In the genomic region with DNA sequence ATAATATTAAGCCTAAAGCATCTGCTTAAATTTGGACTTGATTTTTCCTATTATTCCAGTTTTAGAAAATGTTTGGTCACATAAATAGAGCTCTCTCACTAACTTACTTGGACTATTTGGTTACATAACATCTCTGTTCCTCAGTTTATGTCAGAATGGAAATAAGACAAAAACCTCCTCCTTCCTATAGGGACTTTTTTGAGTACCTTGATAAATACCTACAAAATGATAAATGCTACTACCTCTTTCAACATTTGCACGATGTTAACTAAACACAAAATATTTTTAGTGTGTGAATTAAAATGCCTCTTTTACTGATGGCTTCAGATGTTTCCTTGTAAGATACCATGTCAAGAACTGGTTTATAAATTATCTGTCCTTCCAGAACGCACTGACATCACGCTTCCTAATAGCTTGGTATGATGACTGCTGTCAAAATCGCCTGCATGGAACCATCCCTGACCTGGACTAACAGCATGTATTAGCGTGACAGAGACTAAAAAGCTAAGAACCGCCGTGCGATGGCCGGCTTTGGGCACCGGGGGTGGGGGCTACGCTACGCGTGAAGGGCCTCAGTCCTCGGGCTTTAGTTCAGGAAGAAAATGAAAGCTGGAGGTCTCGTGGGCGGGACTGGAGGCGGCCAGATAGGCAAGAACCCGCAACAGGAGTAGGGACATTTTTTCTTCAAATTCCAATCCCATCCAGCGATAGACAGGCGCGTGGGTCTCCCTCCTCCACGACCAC, we compare ENCODE assay signal across 8 cellular contexts.
A peak's percentile ranks its signal among the peaks of the same experiment; 100 is the strongest.
DNase-seq lines count a peak whose midpoint lies in the region; ATAC-seq, FAIRE-seq and TF ChIP-seq lines count a peak whose summit lies in the region.

No MANE protein-coding gene starts in this region.

- no peaks in the 10 kb centered on the region for H3K27me3 ChIP-seq in body of pancreas

- H3K27me3 Mint-ChIP-seq in T-helper 2 cell treated with Interferon-gamma antibody and Interleukin-4, amounts not matched to agents 5 μg/mL and 100 μg/mL, for 36 hours (ENCODE audit: low read depth) = peaks cover 71% of the 10 kb centered on the region

- no peak overlapping the region for H3K27ac Mint-ChIP-seq in T-helper 2 cell treated with Interferon-gamma antibody and Interleukin-4, amounts not matched to agents 5 μg/mL and 100 μg/mL, for 36 hours

- H3K4me3 ChIP-seq in body of pancreas = peak overlapping the region; percentile 46 to 81
- H3K4me3 ChIP-seq in kidney (ENCODE audit: low read length in 2 of 2) = peak overlapping the region; percentile 72 to 74

- no peaks in the 10 kb centered on the region for H3K9me3 Mint-ChIP-seq in T-helper 2 cell treated with Interferon-gamma antibody and Interleukin-4, amounts not matched to agents 5 μg/mL and 100 μg/mL, for 36 hours

- TF ChIP-seq CTCF in body of pancreas (IDR thresholded peaks at IDR 0.05) (no peak), kidney (IDR thresholded peaks at IDR 0.05; ENCODE audit: borderline replicate concordance, extremely low read depth, insufficient read depth) (no peak)

- peak overlapping the region; percentile 81 for H3K4me3 Mint-ChIP-seq in T-helper 2 cell treated with Interferon-gamma antibody and Interleukin-4, amounts not matched to agents 5 μg/mL and 100 μg/mL, for 36 hours

- H3K27ac ChIP-seq in body of pancreas (peak overlapping the region in 2 of 4 donors; percentile 11 to 12), kidney (ENCODE audit: low read depth in 2 of 2, low read length in 2 of 2) (no peak overlapping the region)

- no peak for TF ChIP-seq POLR2A in body of pancreas (IDR thresholded peaks at IDR 0.05)

- no peak for FAIRE-seq in kidney (lab: Jason Lieb, UNC)

- intact Hi-C loops in body of pancreas (cut with DNase I) = no loop called here
- intact Hi-C loops in kidney (cut with DNase I) = no loop called here

- no peak for DNase-seq in T-helper 2 cell treated with Interferon-gamma antibody and Interleukin-4, amounts not matched to agents 5 μg/mL and 100 μg/mL, for 36 hours (ENCODE audit: low spot score)
- DNase-seq in T-helper 2 cell = no peak
- peak; percentile 25 for DNase-seq in NCI-H1092 (lab: John Stamatoyannopoulos, UW)
- peak; percentile 22 to 43 (median 34) for DNase-seq in body of pancreas
- DNase-seq in kidney = no peak
- DNase-seq in stromal cell of bone marrow (ENCODE audit: low read depth) = peak; percentile 10
- DNase-seq in KG1 (lab: John Stamatoyannopoulos, UW) = no peak
- no peak for DNase-seq in SIG-M5 (lab: John Stamatoyannopoulos, UW)

- H3K36me3 Mint-ChIP-seq in T-helper 2 cell treated with Interferon-gamma antibody and Interleukin-4, amounts not matched to agents 5 μg/mL and 100 μg/mL, for 36 hours (ENCODE audit: low read depth) = no peaks in the 10 kb centered on the region

- no peaks in the 10 kb centered on the region for H3K36me3 ChIP-seq in body of pancreas (replicated peaks in 1 of 2; ENCODE audit: insufficient read depth in 1 of 2, low read depth in 2 of 2)
- no peaks in the 10 kb centered on the region for H3K36me3 ChIP-seq in kidney (ENCODE audit: control insufficient read depth in 1 of 2, insufficient read depth in 2 of 2, low read length in 2 of 2)

- no peaks in the 10 kb centered on the region for H3K9me3 ChIP-seq in body of pancreas
- no peaks in the 10 kb centered on the region for H3K9me3 ChIP-seq in kidney (ENCODE audit: control insufficient read depth in 1 of 2, low read length in 2 of 2)

- ATAC-seq in body of pancreas = peak; percentile 24

- H3K4me1 ChIP-seq in body of pancreas (peaks cover 7% of the 10 kb centered on the region), kidney (ENCODE audit: control insufficient read depth in 1 of 2, insufficient read depth in 1 of 2, low read depth in 1 of 2, low read length in 2 of 2) (peaks cover 0 to 2% of the 10 kb centered on the region in 2 donors)

- H3K4me1 Mint-ChIP-seq in T-helper 2 cell treated with Interferon-gamma antibody and Interleukin-4, amounts not matched to agents 5 μg/mL and 100 μg/mL, for 36 hours (ENCODE audit: low read depth) = peaks cover 13% of the 10 kb centered on the region

- WGBS in body of pancreas, 2 donors = 7 to 21% methylated on average over 22 of the region's 22 CpGs

- peak overlapping the region; percentile 8 to 55 for H3K9ac ChIP-seq in kidney (ENCODE audit: low read length in 2 of 2)

Comparison
In these comparisons a context has a peak if more than half of its experiments do, and no peak if none do; other contexts are left out.
1. DNase-seq: peak in NCI-H1092 (single experiment), body of pancreas (4 of 4) and stromal cell of bone marrow (single experiment); none in T-helper 2 cell treated with Interferon-gamma antibody and Interleukin-4, amounts not matched to agents 5 μg/mL and 100 μg/mL, for 36 hours (single experiment), T-helper 2 cell (0 of 5), kidney (single experiment), KG1 (single experiment) and SIG-M5 (single experiment).